Comparison of ENCODE assay signal across 33 cellular contexts in the genomic region with DNA sequence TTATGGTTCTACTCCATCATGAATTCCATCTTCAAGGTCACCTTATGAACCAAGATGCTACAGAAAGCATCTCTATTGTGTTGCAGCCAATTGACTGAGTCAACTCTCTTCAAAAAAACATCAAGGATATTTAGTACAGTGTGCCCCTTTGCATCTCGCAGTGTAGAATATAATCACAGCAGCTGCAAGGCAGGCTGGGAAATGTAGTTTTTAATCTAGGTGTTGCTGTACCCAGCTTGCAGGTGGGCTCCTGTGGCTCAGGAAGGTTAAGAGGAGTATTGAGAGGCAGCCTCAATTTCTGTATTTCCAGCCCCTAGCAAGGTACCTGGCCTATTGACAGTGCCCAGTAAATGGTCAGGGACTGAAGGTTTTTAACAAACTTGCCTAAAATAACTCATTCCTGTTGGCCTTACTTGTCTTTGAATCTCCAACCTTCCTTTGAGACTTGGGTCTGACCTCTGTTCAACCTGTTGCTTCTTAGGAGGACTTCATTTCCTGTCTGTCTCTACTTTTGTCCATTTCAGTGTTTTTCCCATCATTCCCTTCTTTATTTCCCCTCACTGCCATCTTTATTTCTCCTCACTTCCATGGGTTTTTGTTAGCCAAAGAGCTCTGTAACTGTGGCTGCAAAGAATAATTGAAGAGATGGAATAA.
"Had no signal": no experiment of that assay in that cellular context is flagged by ENCODE, and none has a peak within 500 bp of the region (broad histone marks: within the 10 kb centered on the region; RNA-seq: fewer than 3 reads in every experiment).

No MANE protein-coding gene starts in this region.

- H3K4me3 ChIP-seq: adrenal gland, body of pancreas, cardiac muscle cell, colonic mucosa, esophagus squamous epithelium, gastroesophageal sphincter, heart right ventricle, hepatocyte had no signal

- H3K4me1 Mint-ChIP-seq: activated B cell treated with CpG ODN at 0.5 μM for 24 hours; activated naive CD4-positive, alpha-beta T cell treated with anti-CD3 and anti-CD28 coated beads, Interleukin-2, amount 50 U/mL, for 24 hours; activated naive CD8-positive, alpha-beta T cell treated with anti-CD3 and anti-CD28 coated beads for 36 hours; activated naive CD8-positive, alpha-beta T cell treated with anti-CD3 and anti-CD28 coated beads, Interleukin-2, amount 50 U/mL, for 24 hours; T-helper 17 cell had no signal

- H3K9me3 ChIP-seq: adrenal gland, colonic mucosa, esophagus squamous epithelium, gastroesophageal sphincter, heart right ventricle had no signal

- DNase-seq: activated B cell treated with CpG ODN at 0.5 μM for 24 hours; activated CD4-positive, alpha-beta T cell treated with anti-CD3 and anti-CD28 coated beads for 48 hours; activated CD4-positive, alpha-beta T cell treated with anti-CD3 and anti-CD28 coated beads, Interleukin-2, amount 50 U/mL, for 1 hour; activated CD4-positive, alpha-beta T cell treated with anti-CD3 and anti-CD28 coated beads, Interleukin-2, amount 50 U/mL, for 48 hours; activated CD8-positive, alpha-beta memory T cell treated with anti-CD3 and anti-CD28 coated beads for 24 hours; activated CD8-positive, alpha-beta T cell treated with anti-CD3 and anti-CD28 coated beads for 36 hours; activated effector memory CD4-positive, alpha-beta T cell treated with anti-CD3 and anti-CD28 coated beads, Interleukin-2, amount 50 U/mL, for 16 hours; activated naive CD4-positive, alpha-beta T cell treated with anti-CD3 and anti-CD28 coated beads for 36 hours; activated naive CD8-positive, alpha-beta T cell treated with anti-CD3 and anti-CD28 coated beads for 36 hours; activated naive CD8-positive, alpha-beta T cell treated with anti-CD3 and anti-CD28 coated beads, Interleukin-2, amount 50 U/mL, for 24 hours; activated T-cell treated with anti-CD3 and anti-CD28 coated beads, Interleukin-2, amount 50 U/mL, for 4 hours; adrenal gland; amygdala; aorta; body of pancreas; central memory CD4-positive, alpha-beta T cell; cerebellar nuclear complex; colonic mucosa; effector CD8-positive, alpha-beta T cell; esophagus squamous epithelium; foreskin melanocyte; heart right ventricle; T-helper 17 cell had no signal

- H3K27ac ChIP-seq: adrenal gland, body of pancreas, cardiac muscle cell, colonic mucosa, epithelial cell of prostate, esophagus squamous epithelium, gastroesophageal sphincter, heart right ventricle, hepatocyte, VCaP had no signal

- FAIRE-seq: endometrium, endothelial cell of umbilical vein had no signal

- H3K4me1 ChIP-seq: adrenal gland, body of pancreas, colonic mucosa, esophagus squamous epithelium, gastroesophageal sphincter, heart right ventricle had no signal

- H3K4me3 Mint-ChIP-seq: activated B cell treated with CpG ODN at 0.5 μM for 24 hours; activated CD8-positive, alpha-beta T cell treated with anti-CD3 and anti-CD28 coated beads for 36 hours; activated naive CD4-positive, alpha-beta T cell treated with anti-CD3 and anti-CD28 coated beads for 36 hours; activated naive CD4-positive, alpha-beta T cell treated with anti-CD3 and anti-CD28 coated beads, Interleukin-2, amount 50 U/mL, for 24 hours; activated naive CD8-positive, alpha-beta T cell treated with anti-CD3 and anti-CD28 coated beads for 36 hours; activated naive CD8-positive, alpha-beta T cell treated with anti-CD3 and anti-CD28 coated beads, Interleukin-2, amount 50 U/mL, for 24 hours; activated T-cell treated with anti-CD3 and anti-CD28 coated beads, Interleukin-2, amount 50 U/mL, for 4 hours; T-helper 17 cell had no signal

- H3K36me3 Mint-ChIP-seq: activated naive CD4-positive, alpha-beta T cell treated with anti-CD3 and anti-CD28 coated beads, Interleukin-2, amount 50 U/mL, for 24 hours; activated naive CD8-positive, alpha-beta T cell treated with anti-CD3 and anti-CD28 coated beads for 36 hours had no signal

- H2AFZ ChIP-seq: hepatocyte had no signal

- H3K36me3 ChIP-seq: adrenal gland, cardiac muscle cell, colonic mucosa, esophagus squamous epithelium, gastroesophageal sphincter, heart right ventricle had no signal

- ATAC-seq: activated CD4-positive, CD25-positive, alpha-beta regulatory T cell treated with anti-CD3 and anti-CD28 coated beads, Interleukin-2, amount 50 U/mL, for 24 hours; activated CD8-positive, alpha-beta T cell treated with anti-CD3 and anti-CD28 coated beads for 36 hours; activated naive CD8-positive, alpha-beta T cell treated with anti-CD3 and anti-CD28 coated beads, Interleukin-2, amount 50 U/mL, for 24 hours; activated T-cell treated with anti-CD3 and anti-CD28 coated beads, Interleukin-2, amount 50 U/mL, for 4 hours; body of pancreas; gastroesophageal sphincter; heart right ventricle; T-helper 17 cell had no signal

- H3K27me3 ChIP-seq: body of pancreas, cardiac muscle cell, colonic mucosa, hepatocyte had no signal

- H3K9me3 Mint-ChIP-seq: activated B cell treated with CpG ODN at 0.5 μM for 24 hours; activated CD8-positive, alpha-beta T cell treated with anti-CD3 and anti-CD28 coated beads for 36 hours; activated naive CD4-positive, alpha-beta T cell treated with anti-CD3 and anti-CD28 coated beads for 36 hours; activated naive CD4-positive, alpha-beta T cell treated with anti-CD3 and anti-CD28 coated beads, Interleukin-2, amount 50 U/mL, for 24 hours; activated naive CD8-positive, alpha-beta T cell treated with anti-CD3 and anti-CD28 coated beads for 36 hours; activated naive CD8-positive, alpha-beta T cell treated with anti-CD3 and anti-CD28 coated beads, Interleukin-2, amount 50 U/mL, for 24 hours; activated T-cell treated with anti-CD3 and anti-CD28 coated beads, Interleukin-2, amount 50 U/mL, for 4 hours; activated T-helper 2 cell treated with anti-CD3 and anti-CD28 coated beads, Interferon-gamma antibody, Interleukin-2, Interleukin-4, amounts not matched to agents 10 μg/mL and 5 μg/mL and 100 μg/mL, durations not matched to agents 14 hours and 24 hours and 36 hours had no signal

- H3K4me2 ChIP-seq: hepatocyte had no signal

- H3K79me2 ChIP-seq: hepatocyte had no signal

- H3K27ac Mint-ChIP-seq: activated B cell treated with CpG ODN at 0.5 μM for 24 hours; activated CD8-positive, alpha-beta T cell treated with anti-CD3 and anti-CD28 coated beads for 36 hours; activated naive CD4-positive, alpha-beta T cell treated with anti-CD3 and anti-CD28 coated beads for 36 hours; activated naive CD4-positive, alpha-beta T cell treated with anti-CD3 and anti-CD28 coated beads, Interleukin-2, amount 50 U/mL, for 24 hours; activated naive CD8-positive, alpha-beta T cell treated with anti-CD3 and anti-CD28 coated beads for 36 hours; activated naive CD8-positive, alpha-beta T cell treated with anti-CD3 and anti-CD28 coated beads, Interleukin-2, amount 50 U/mL, for 24 hours; activated T-helper 2 cell treated with anti-CD3 and anti-CD28 coated beads, Interferon-gamma antibody, Interleukin-2, Interleukin-4, amounts not matched to agents 10 μg/mL and 5 μg/mL and 100 μg/mL, durations not matched to agents 14 hours and 24 hours and 36 hours; T-helper 17 cell had no signal
